Comparison of ENCODE assay signal across 1 cellular context in genomic region chr2:55105456-55105855, GRCh38.
TF ChIP-seq lines count a peak whose summit lies in the region.

No MANE protein-coding gene starts in this region.

TF ChIP-seq in IMR-90, 13 proteins besides CTCF, POLR2A, EP300 and RAD21:
- no peak for TF ChIP-seq USF2 (IDR thresholded peaks at IDR 0.05; ENCODE audit: low read depth, low read length)
- no peak for TF ChIP-seq RFX5 (IDR thresholded peaks at IDR 0.05; ENCODE audit: low read depth, low read length)
